ENCODE assay signal across 8 cellular contexts in the genomic region with DNA sequence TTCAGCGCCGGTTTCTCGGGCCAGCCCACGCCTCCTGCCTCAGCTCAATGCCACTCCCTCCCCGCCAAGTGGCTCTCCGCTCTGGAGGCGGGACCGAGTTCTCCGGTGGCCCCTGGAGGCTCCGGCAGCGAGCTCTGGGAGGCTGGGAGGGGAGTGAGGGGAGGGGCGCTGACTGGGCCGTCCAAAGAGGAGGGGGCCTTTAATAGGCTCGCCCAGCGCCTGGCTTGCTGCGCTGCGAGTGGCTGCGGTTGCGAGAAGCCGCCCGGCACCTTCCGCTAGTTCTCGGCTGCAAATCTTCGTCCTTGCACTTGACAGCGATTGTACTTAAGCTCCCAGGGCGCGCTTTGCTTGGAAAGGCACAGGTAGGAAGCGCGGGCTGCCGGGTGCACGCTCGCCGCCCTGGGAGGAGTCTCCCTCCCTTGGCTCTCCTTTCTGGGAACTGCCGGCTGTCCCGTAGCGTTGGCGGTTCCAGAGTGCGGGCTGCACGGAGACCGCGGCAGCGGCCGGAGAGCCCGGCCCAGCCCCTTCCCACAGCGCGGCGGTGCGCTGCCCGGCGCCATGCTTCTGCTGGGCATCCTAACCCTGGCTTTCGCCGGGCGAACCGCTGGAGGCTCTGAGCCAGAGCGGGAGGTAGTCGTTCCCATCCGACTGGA. TPM values are rescaled to one million over a fixed set of nuclear protein-coding genes. Genes with fewer than 3 reads are reported as not detected.
DNase-seq lines count a peak whose midpoint lies in the region; ATAC-seq and TF ChIP-seq lines count a peak whose summit lies in the region.

A gene with protein sequence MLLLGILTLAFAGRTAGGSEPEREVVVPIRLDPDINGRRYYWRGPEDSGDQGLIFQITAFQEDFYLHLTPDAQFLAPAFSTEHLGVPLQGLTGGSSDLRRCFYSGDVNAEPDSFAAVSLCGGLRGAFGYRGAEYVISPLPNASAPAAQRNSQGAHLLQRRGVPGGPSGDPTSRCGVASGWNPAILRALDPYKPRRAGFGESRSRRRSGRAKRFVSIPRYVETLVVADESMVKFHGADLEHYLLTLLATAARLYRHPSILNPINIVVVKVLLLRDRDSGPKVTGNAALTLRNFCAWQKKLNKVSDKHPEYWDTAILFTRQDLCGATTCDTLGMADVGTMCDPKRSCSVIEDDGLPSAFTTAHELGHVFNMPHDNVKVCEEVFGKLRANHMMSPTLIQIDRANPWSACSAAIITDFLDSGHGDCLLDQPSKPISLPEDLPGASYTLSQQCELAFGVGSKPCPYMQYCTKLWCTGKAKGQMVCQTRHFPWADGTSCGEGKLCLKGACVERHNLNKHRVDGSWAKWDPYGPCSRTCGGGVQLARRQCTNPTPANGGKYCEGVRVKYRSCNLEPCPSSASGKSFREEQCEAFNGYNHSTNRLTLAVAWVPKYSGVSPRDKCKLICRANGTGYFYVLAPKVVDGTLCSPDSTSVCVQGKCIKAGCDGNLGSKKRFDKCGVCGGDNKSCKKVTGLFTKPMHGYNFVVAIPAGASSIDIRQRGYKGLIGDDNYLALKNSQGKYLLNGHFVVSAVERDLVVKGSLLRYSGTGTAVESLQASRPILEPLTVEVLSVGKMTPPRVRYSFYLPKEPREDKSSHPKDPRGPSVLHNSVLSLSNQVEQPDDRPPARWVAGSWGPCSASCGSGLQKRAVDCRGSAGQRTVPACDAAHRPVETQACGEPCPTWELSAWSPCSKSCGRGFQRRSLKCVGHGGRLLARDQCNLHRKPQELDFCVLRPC (plus strand): TSS at position 230 of the 653 bp plus-strand sequence. CDS start 329 bp downstream, at position 559.

- ATAC-seq in T-helper 17 cell (peak; percentile 44), HG02623 (IDR thresholded peaks at IDR 0.05; ENCODE audit: unreplicated experiment) (no peak)

- H3K9me3 ChIP-seq in T-helper 17 cell (ENCODE audit: control insufficient read depth, low read length, poor library complexity, severe bottlenecking) (no peaks in the 10 kb centered on the region), testis (no peaks in the 10 kb centered on the region)

- H3K9me3 Mint-ChIP-seq in mesothelial cell of epicardium = no peaks in the 10 kb centered on the region

- peaks cover 2% of the 10 kb centered on the region for H3K36me3 Mint-ChIP-seq in T-helper 17 cell (ENCODE audit: low read depth)
- no peaks in the 10 kb centered on the region for H3K36me3 Mint-ChIP-seq in mesothelial cell of epicardium

- peak within 1 kb of the TSS; percentile 48 for H3K4me3 ChIP-seq in epithelial cell of esophagus (ENCODE audit: low read length)
- peak within 1 kb of the TSS; percentile 56 to 64 for H3K4me3 ChIP-seq in testis

- H3K27ac Mint-ChIP-seq in T-helper 17 cell (no peak within 1 kb of the TSS), mesothelial cell of epicardium (peak within 1 kb of the TSS; percentile 47)

- intact Hi-C loops in testis (cut with DNase I; ENCODE audit: low total_unique reads) = no loop called here

- H3K36me3 ChIP-seq in testis (ENCODE audit: low read depth, missing control alignments) = no peaks in the 10 kb centered on the region

- H3K4me1 Mint-ChIP-seq in T-helper 17 cell = peaks cover 2% of the 10 kb centered on the region
- peaks cover 27% of the 10 kb centered on the region for H3K4me1 Mint-ChIP-seq in mesothelial cell of epicardium

- TF ChIP-seq CTCF in epithelial cell of esophagus (IDR thresholded peaks at IDR 0.05; ENCODE audit: insufficient read depth, low read depth, low read length, missing control alignments) (no peak), mesothelial cell of epicardium (IDR thresholded peaks at IDR 0.05; ENCODE audit: unreplicated experiment) (no peak), testis (IDR thresholded peaks at IDR 0.05) (no peak)

- TF ChIP-seq POLR2A in testis (IDR thresholded peaks at IDR 0.05) = no peak

- H3K27ac ChIP-seq in testis = peak within 1 kb of the TSS in 1 of 2 donors; percentile 8

- 0 to 1% methylated on average over 2 to 51 of the region's 57 CpGs for WGBS in testis, 2 donors

- peaks cover 12% of the 10 kb centered on the region for H3K4me1 ChIP-seq in testis

- H3K27me3 ChIP-seq in testis = no peaks in the 10 kb centered on the region

- DNase-seq in DMS53 (lab: John Stamatoyannopoulos, UW) (peak; percentile 42), DMS53 treated with DMSO at 0.1 percent for 48 hours (lab: John Stamatoyannopoulos, UW; ENCODE audit: unreplicated experiment) (no peak), M059J (ENCODE audit: low read depth) (peak; percentile 94), T-helper 17 cell (no peak), epithelial cell of esophagus (ENCODE audit: low read depth) (peak; percentile 87), mesothelial cell of epicardium (ENCODE audit: low spot score in 2 of 2, unreplicated experiment in 2 of 2) (peak; percentile 73 to 83), testis (peak; percentile 75)

- H3K4me3 Mint-ChIP-seq in T-helper 17 cell (peak within 1 kb of the TSS; percentile 76), mesothelial cell of epicardium (peak within 1 kb of the TSS; percentile 78)

- H3K27me3 Mint-ChIP-seq in T-helper 17 cell (peaks cover 67% of the 10 kb centered on the region), mesothelial cell of epicardium (ENCODE audit: low read depth) (peaks cover 47% of the 10 kb centered on the region)

RNA-seq across cellular contexts. Expression of the gene that starts here (rescaled TPM):
- total RNA-seq in M059J (2014; rRNA removed; shearing (Covaris generic)) = 6.9 and 10.9 TPM in 2 replicates
- not detected for total RNA-seq in T-helper 17 cell
- 8.1 to 9.9 TPM (median 9.4 TPM) in 3 replicates for total RNA-seq in mesothelial cell of epicardium
- total RNA-seq in testis = 1 to 10 TPM; 2.7 to 2.8 TPM
- 5.7 TPM for polyA plus RNA-seq in testis (ENCODE audit: insufficient read depth, low read depth, low replicate concordance)

Comparison
In these comparisons a context has a peak if more than half of its experiments do, and no peak if none do; other contexts are left out.
1. DNase-seq: peak in DMS53 (single experiment), M059J (single experiment), epithelial cell of esophagus (single experiment), mesothelial cell of epicardium (2 of 2) and testis (single experiment); none in DMS53 treated with DMSO at 0.1 percent for 48 hours (single experiment) and T-helper 17 cell (0 of 3).
2. Peak in ATAC-seq in T-helper 17 cell; RNA of the gene not detected or under 1 TPM.